ENCODE assay signal across 23 cellular contexts in the genomic region with DNA sequence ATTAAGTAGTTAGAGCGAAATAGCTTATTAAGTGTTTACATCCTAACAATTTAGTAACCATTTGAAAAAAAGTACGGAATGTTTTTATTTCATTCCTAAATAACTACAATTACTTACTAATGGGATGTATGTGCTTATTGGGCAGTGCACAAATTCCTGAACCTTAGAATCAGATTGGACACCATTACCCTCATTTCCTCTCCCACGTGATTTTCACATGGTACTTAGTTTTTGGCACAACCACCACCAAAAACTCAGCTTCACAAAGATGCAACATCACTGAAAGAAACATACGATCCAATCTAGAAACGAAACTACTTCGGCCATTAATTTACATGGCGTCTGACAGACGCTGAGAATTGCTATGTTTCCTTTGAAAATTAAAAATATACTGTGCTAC.
DNase-seq lines count a peak whose midpoint lies in the region; ATAC-seq and TF ChIP-seq lines count a peak whose summit lies in the region.
"Had no signal": no experiment of that assay in that cellular context is flagged by ENCODE, and none has a peak within 500 bp of the region (broad histone marks: within the 10 kb centered on the region; RNA-seq: fewer than 3 reads in every experiment).

No MANE protein-coding gene starts in this region.

- no peak overlapping the region for H3K4me2 ChIP-seq in osteoblast (ENCODE audit: insufficient read depth, low read length)

- DNase-seq in fibroblast of villous mesenchyme (ENCODE audit: low read depth) (peak; percentile 52), osteoblast (ENCODE audit: insufficient read length, low spot score, missing footprints) (peak; percentile 58), suprapubic skin (ENCODE audit: low spot score in 2 of 2) (no peak), T-cell (no peak), nucleus accumbens (lab: John Stamatoyannopoulos, UW) (no peak)
- DNase-seq: Calu3, DMS79 treated with DMSO at 0.1 percent for 48 hours, GF-D8, H7, KBM-7, MV-4-11, NCI-H1105, NCI-H1436 treated with DMSO at 0.1 percent for 48 hours, NCI-H1930, NCI-H2107, NCI-H524 treated with DMSO at 0.1 percent for 48 hours, NCI-H774, PC-3 had no signal

- no peaks in the 10 kb centered on the region for H3K36me3 Mint-ChIP-seq in T-cell
- H3K36me3 Mint-ChIP-seq: CD14-positive monocyte had no signal

- H3K27me3 Mint-ChIP-seq in T-cell: peaks cover 0 to 7% of the 10 kb centered on the region in 2 donors

- H3K4me3 Mint-ChIP-seq in T-cell: no peak overlapping the region
- H3K4me3 Mint-ChIP-seq: B cell, CD14-positive monocyte had no signal

- H3K36me3 ChIP-seq in osteoblast (ENCODE audit: insufficient read depth, low read length) (no peaks in the 10 kb centered on the region), suprapubic skin (no peaks in the 10 kb centered on the region)
- H3K36me3 ChIP-seq: SJSA1 had no signal

- H3K9me3 ChIP-seq in osteoblast (ENCODE audit: low read depth, low read length): no peaks in the 10 kb centered on the region
- no peaks in the 10 kb centered on the region for H3K9me3 ChIP-seq in suprapubic skin
- H3K9me3 ChIP-seq: SJSA1 had no signal

- TF ChIP-seq CTCF in fibroblast of villous mesenchyme (IDR thresholded peaks at IDR 0.05; ENCODE audit: insufficient read depth, low read depth, low read length): no peak
- no peak for TF ChIP-seq CTCF in osteoblast (IDR thresholded peaks at IDR 0.05; ENCODE audit: extremely low read depth, low read depth, low read length)
- no peak for TF ChIP-seq CTCF in suprapubic skin (IDR thresholded peaks at IDR 0.05)

- H3K9me3 Mint-ChIP-seq in T-cell: no peaks in the 10 kb centered on the region

- no peak overlapping the region for H3K4me3 ChIP-seq in fibroblast of villous mesenchyme (ENCODE audit: low read depth, low read length)
- no peak overlapping the region for H3K4me3 ChIP-seq in osteoblast (ENCODE audit: insufficient read depth, low read length)
- no peak overlapping the region for H3K4me3 ChIP-seq in suprapubic skin
- H3K4me3 ChIP-seq: SJSA1 had no signal

- WGBS in suprapubic skin: 90% methylated on average over 8 of the region's 8 CpGs

- no peaks in the 10 kb centered on the region for H3K4me1 Mint-ChIP-seq in T-cell
- H3K4me1 Mint-ChIP-seq: B cell, CD14-positive monocyte had no signal

- no peaks in the 10 kb centered on the region for H4K20me1 ChIP-seq in osteoblast (ENCODE audit: insufficient read depth, low read length)

- H3K4me1 ChIP-seq in osteoblast (ENCODE audit: insufficient read depth, low read length) (peaks cover 12% of the 10 kb centered on the region), suprapubic skin (peaks cover 60% of the 10 kb centered on the region)

- TF ChIP-seq EP300 in suprapubic skin (IDR thresholded peaks at IDR 0.05): no peak

- H3K27ac Mint-ChIP-seq in T-cell: no peak overlapping the region
- H3K27ac Mint-ChIP-seq: B cell, CD14-positive monocyte had no signal

- H3K27me3 ChIP-seq in osteoblast (ENCODE audit: insufficient read depth, low read length) (no peaks in the 10 kb centered on the region), suprapubic skin (no peaks in the 10 kb centered on the region)
- H3K27me3 ChIP-seq: SJSA1 had no signal

- CTCF ChIA-PET in T-cell (lab: Charles Lee): interaction anchor here in 1 of 2 donors (0.6 kb wide), 1 partner anchor 1958 kb away, joined by 4 read pairs; no protein-coding TSS in a partner anchor

- H3K27ac ChIP-seq in osteoblast (ENCODE audit: low read depth, low read length) (no peak overlapping the region), suprapubic skin (peak overlapping the region; percentile 58)
- H3K27ac ChIP-seq: SJSA1 had no signal

- H3K79me2 ChIP-seq in osteoblast (ENCODE audit: insufficient read depth, low read length): no peaks in the 10 kb centered on the region

- POLR2A ChIA-PET in T-cell (lab: Charles Lee): no interaction called here

- no peak overlapping the region for H2AFZ ChIP-seq in osteoblast (ENCODE audit: low read length)

- ATAC-seq in T-cell (replicated peaks in 1 of 4) (no peak), GM21717 (IDR thresholded peaks at IDR 0.05; ENCODE audit: unreplicated experiment) (no peak), HG02763 (IDR thresholded peaks at IDR 0.05; ENCODE audit: unreplicated experiment) (no peak)
- ATAC-seq: PC-3 had no signal

- TF ChIP-seq POLR2A in suprapubic skin (IDR thresholded peaks at IDR 0.05): no peak

Comparison
In these comparisons a context has a peak if more than half of its experiments do, and no peak if none do; other contexts are left out.
1. DNase-seq: peak in fibroblast of villous mesenchyme (single experiment) and osteoblast (single experiment); none in suprapubic skin (0 of 2), T-cell (0 of 34) and nucleus accumbens (0 of 56).